ENCODE assay signal across 19 cellular contexts in genomic region chr10:12608761-12609160, GRCh38.
"Had no signal": no experiment of that assay in that cellular context is flagged by ENCODE, and none has a peak within 500 bp of the region (broad histone marks: within the 10 kb centered on the region; RNA-seq: fewer than 3 reads in every experiment).

No MANE protein-coding gene starts in this region.

- H3K4me1 ChIP-seq: neural progenitor cell had no signal

- H3K27me3 Mint-ChIP-seq: activated T-helper 17 cell treated with anti-CD3 and anti-CD28 coated beads, Interleukin-2, amount 50 U/mL, for 72 hours had no signal

- H3K4me3 ChIP-seq: dorsolateral prefrontal cortex, gastroesophageal sphincter, heart right ventricle, lower lobe of right lung, neural progenitor cell, pancreas, sigmoid colon, stomach, testis, upper lobe of left lung had no signal

- H3K9me3 ChIP-seq: gastroesophageal sphincter, heart right ventricle, lower lobe of right lung, pancreas, sigmoid colon, stomach, testis, upper lobe of left lung had no signal

- H3K9me3 Mint-ChIP-seq: activated T-helper 17 cell treated with anti-CD3 and anti-CD28 coated beads, Interleukin-2, amount 50 U/mL, for 72 hours; neural progenitor cell had no signal

- H3K27ac ChIP-seq: dorsolateral prefrontal cortex, gastroesophageal sphincter, heart right ventricle, lower lobe of right lung, neural progenitor cell, pancreas, sigmoid colon, stomach, testis, upper lobe of left lung had no signal

- H3K27ac Mint-ChIP-seq: activated T-helper 17 cell treated with anti-CD3 and anti-CD28 coated beads, Interleukin-2, amount 50 U/mL, for 72 hours; neural progenitor cell had no signal

- H3K27me3 ChIP-seq: dorsolateral prefrontal cortex, gastroesophageal sphincter, heart right ventricle, neural progenitor cell, pancreas, sigmoid colon, stomach, testis, upper lobe of left lung had no signal

- H3K4me3 Mint-ChIP-seq: activated T-helper 17 cell treated with anti-CD3 and anti-CD28 coated beads, Interleukin-2, amount 50 U/mL, for 72 hours; neural progenitor cell had no signal

- H3K36me3 ChIP-seq: gastroesophageal sphincter, heart right ventricle, lower lobe of right lung, neural progenitor cell, pancreas, sigmoid colon, stomach, upper lobe of left lung had no signal

- DNase-seq: activated CD4-positive, alpha-beta T cell treated with anti-CD3 and anti-CD28 coated beads, Interleukin-2, amount 50 U/mL, for 1 hour; activated CD4-positive, CD25-positive, alpha-beta regulatory T cell; activated naive CD4-positive, alpha-beta T cell treated with Interleukin-2 at 50 U/mL for 16 hours; activated T-cell treated with anti-CD3 and anti-CD28 coated beads for 4 hours; aorta; dorsolateral prefrontal cortex; erythroblast; heart right ventricle; left cardiac atrium; lower lobe of right lung; sigmoid colon; stimulated activated CD4-positive, alpha-beta T cell treated with anti-CD3 and anti-CD28 coated beads, Interleukin-1b, Interleukin-23, amount 100 ng/mL, for 48 hours; stomach; testis; upper lobe of left lung had no signal
